9 cellular contexts compared by ENCODE assay signal in genomic region chr14:37246427-37246829, GRCh38. TPM values are rescaled to one million over a fixed set of nuclear protein-coding genes. Genes with fewer than 3 reads are reported as not detected.
DNase-seq lines count a peak whose midpoint lies in the region; ATAC-seq and TF ChIP-seq lines count a peak whose summit lies in the region.
"Had no signal": no experiment of that assay in that cellular context is flagged by ENCODE, and none has a peak within 500 bp of the region (broad histone marks: within the 10 kb centered on the region; RNA-seq: fewer than 3 reads in every experiment).

No MANE protein-coding gene starts in this region.

- H3K4me3 ChIP-seq in HFF-Myc (replicated peaks; ENCODE audit: low read depth, low read length) = no peak overlapping the region
- no peak overlapping the region for H3K4me3 ChIP-seq in cardiac fibroblast (replicated peaks in 1 of 2; ENCODE audit: low read depth in 2 of 2, low read length in 2 of 2)

- no peak for ATAC-seq in HG03097 (IDR thresholded peaks at IDR 0.05; ENCODE audit: low FRiP score, unreplicated experiment)
- no peak for ATAC-seq in omental fat pad (ENCODE audit: low FRiP score)

- TF ChIP-seq CTCF in HFF-Myc (IDR thresholded peaks at IDR 0.05; ENCODE audit: low read depth, low read length, missing control alignments) (peak; percentile 48), cardiac fibroblast (IDR thresholded peaks at IDR 0.05; ENCODE audit: low read depth, low read length) (peak; percentile 64), omental fat pad (IDR thresholded peaks at IDR 0.05) (no peak)

- peak; percentile 69 for DNase-seq in DMS 273 (lab: John Stamatoyannopoulos, UW; ENCODE audit: unreplicated experiment)
- peak; percentile 14 for DNase-seq in HFF-Myc (ENCODE audit: extremely low read depth, low read depth)
- peak; percentile 33 for DNase-seq in NCI-H524 treated with DMSO at 0.1 percent for 48 hours (lab: John Stamatoyannopoulos, UW)
- DNase-seq in cardiac fibroblast (ENCODE audit: low read depth in 2 of 2) = peak; percentile 67 to 73
- peak; percentile 55 for DNase-seq in medulla oblongata (ENCODE audit: extremely low spot score)
- no peak for DNase-seq in activated CD4-positive, alpha-beta T cell treated with anti-CD3 and anti-CD28 coated beads for 1 hour
- no peak for DNase-seq in omental fat pad (ENCODE audit: low spot score)
- DNase-seq: naive B cell had no signal

RNA-seq across cellular contexts. Expression of gene MIPOL1, which starts 48.7 kb away (rescaled TPM):
- total RNA-seq in omental fat pad = 10 to 100 TPM in 2 of 4 donors, 1 to 10 TPM in 2; 5.4 to 17.2 (median 9.4) TPM

Comparison
In these comparisons a context has a peak if more than half of its experiments do, and no peak if none do; other contexts are left out.
1. DNase-seq: peak in DMS 273 (single experiment), HFF-Myc (single experiment), NCI-H524 treated with DMSO at 0.1 percent for 48 hours (single experiment), cardiac fibroblast (2 of 2) and medulla oblongata (single experiment); none in activated CD4-positive, alpha-beta T cell treated with anti-CD3 and anti-CD28 coated beads for 1 hour (single experiment) and omental fat pad (single experiment).
2. CTCF ChIP-seq: peak in HFF-Myc (single experiment) and cardiac fibroblast (single experiment); none in omental fat pad (0 of 3).